Comparison of ENCODE assay signal across 1 cellular context in genomic region chr5:178153530-178154340, GRCh38.
TF ChIP-seq lines count a peak whose summit lies in the region.

NHP2 (minus strand) TSS chr5:178153885; CDS start chr5:178153817, 68 bp downstream.

TF ChIP-seq in HepG2, 621 proteins besides CTCF, POLR2A, EP300 and RAD21 (continued from another document and continues in another):
- TF ChIP-seq ATF5 (CRISPR knock-in tag; IDR thresholded peaks at IDR 0.05; ENCODE audit: low read depth) (no peak), ZNF282 (IDR thresholded peaks at IDR 0.05; ENCODE audit: partially characterized antibody) (no peak), AFF4 (CRISPR knock-in tag; IDR thresholded peaks at IDR 0.05) (no peak), SKIL (CRISPR knock-in tag; IDR thresholded peaks at IDR 0.05; ENCODE audit: borderline replicate concordance) (no peak), LBX2 (CRISPR knock-in tag; IDR thresholded peaks at IDR 0.05; ENCODE audit: borderline replicate concordance) (no peak), ZNF260 (CRISPR knock-in tag; IDR thresholded peaks at IDR 0.05; ENCODE audit: borderline replicate concordance, low read depth) (no peak), ZSCAN9 (CRISPR knock-in tag; IDR thresholded peaks at IDR 0.05; ENCODE audit: borderline replicate concordance) (peak; percentile 15; the same call in 1 of the 2 replicates), ZNF775 (CRISPR knock-in tag; IDR thresholded peaks at IDR 0.05; ENCODE audit: borderline replicate concordance) (no peak), MTERF4 (CRISPR knock-in tag; IDR thresholded peaks at IDR 0.05) (no peak), PRDM10 (CRISPR knock-in tag; IDR thresholded peaks at IDR 0.05; ENCODE audit: low read depth) (peak; percentile 89), HOXA3 (CRISPR knock-in tag; IDR thresholded peaks at IDR 0.05) (peak; percentile 92), ZBTB40 (IDR thresholded peaks at IDR 0.05) (no peak), ZBTB40 (CRISPR knock-in tag; IDR thresholded peaks at IDR 0.05) (no peak), ZNF224 (CRISPR knock-in tag; IDR thresholded peaks at IDR 0.05) (no peak), ATRX (CRISPR knock-in tag; IDR thresholded peaks at IDR 0.05; ENCODE audit: borderline replicate concordance) (no peak), PRMT3 (CRISPR knock-in tag; IDR thresholded peaks at IDR 0.05; ENCODE audit: borderline replicate concordance, low read depth) (no peak), HHEX (CRISPR knock-in tag; IDR thresholded peaks at IDR 0.05) (no peak), SP140L (CRISPR knock-in tag; IDR thresholded peaks at IDR 0.05; ENCODE audit: borderline replicate concordance) (no peak), FUBP1 (CRISPR knock-in tag; IDR thresholded peaks at IDR 0.05; ENCODE audit: borderline replicate concordance) (no peak), ZNF256 (CRISPR knock-in tag; conservative IDR thresholded peaks at IDR 0.05) (no peak), ZFX (CRISPR knock-in tag; IDR thresholded peaks at IDR 0.05; ENCODE audit: low read depth) (no peak), TRIM24 (CRISPR knock-in tag; IDR thresholded peaks at IDR 0.05) (no peak), RNF219 (CRISPR knock-in tag; IDR thresholded peaks at IDR 0.05) (no peak), ZNF225 (CRISPR knock-in tag; IDR thresholded peaks at IDR 0.05) (0 out of 2 replicates have a peak, but pooled peaks have one; percentile 86), MLX (CRISPR knock-in tag; IDR thresholded peaks at IDR 0.05) (no peak)
